Comparison of ENCODE assay signal across 8 cellular contexts in genomic region chr10:102504179-102504975, GRCh38. TPM values are rescaled to one million over a fixed set of nuclear protein-coding genes. Genes with fewer than 3 reads are reported as not detected.
A peak's percentile ranks its signal among the peaks of the same experiment; 100 is the strongest.
DNase-seq lines count a peak whose midpoint lies in the region; TF ChIP-seq lines count a peak whose summit lies in the region.

No MANE protein-coding gene starts in this region.

- H3K36me3 ChIP-seq in urinary bladder (ENCODE audit: insufficient read depth): no peaks in the 10 kb centered on the region

- under 1% methylated on average over 47 of the region's 47 CpGs for WGBS in urinary bladder

- peak overlapping the region; percentile 44 for H3K27ac ChIP-seq in urinary bladder (ENCODE audit: low read depth)

- no peak for TF ChIP-seq CTCF in CD14-positive monocyte (IDR thresholded peaks at IDR 0.05)
- TF ChIP-seq CTCF in nephron progenitor cell (IDR thresholded peaks at IDR 0.05): no peak

- H3K27me3 Mint-ChIP-seq in CD14-positive monocyte (ENCODE audit: low read depth in 3 of 3) (no peaks in the 10 kb centered on the region), nephron progenitor cell (ENCODE audit: low read depth, poor library complexity) (no peaks in the 10 kb centered on the region)

- intact Hi-C loops in CD14-positive monocyte (cut with micrococcal nuclease): loop anchor here (5.0 to 10.0 kb wide), 5 partner anchors 42 to 370 kb away; partner anchors contain the start of genes PPRC1 (in 2 of the 2), ELOVL3 (in 1 of the 2) and WBP1L (in 1 of the 2)

- H3K4me3 Mint-ChIP-seq in CD14-positive monocyte: peak overlapping the region; percentile 94
- no peak overlapping the region for H3K4me3 Mint-ChIP-seq in nephron progenitor cell

- H3K4me1 ChIP-seq in urinary bladder (ENCODE audit: insufficient read depth): peaks cover 2% of the 10 kb centered on the region

- H3K4me1 Mint-ChIP-seq in CD14-positive monocyte (peaks cover 47% of the 10 kb centered on the region), nephron progenitor cell (peaks cover 42% of the 10 kb centered on the region)

- H3K9me3 Mint-ChIP-seq in CD14-positive monocyte (no peaks in the 10 kb centered on the region), nephron progenitor cell (no peaks in the 10 kb centered on the region)

- H3K4me3 ChIP-seq in urinary bladder (ENCODE audit: low read depth, low read length): peak overlapping the region; percentile 96

- peak overlapping the region; percentile 83 to 95 (median 93) for H3K27ac Mint-ChIP-seq in CD14-positive monocyte
- H3K27ac Mint-ChIP-seq in nephron progenitor cell: peak overlapping the region; percentile 95

- H3K36me3 Mint-ChIP-seq in CD14-positive monocyte (peaks cover 21 to 26% of the 10 kb centered on the region in 2 donors), nephron progenitor cell (ENCODE audit: low read depth) (peaks cover 12% of the 10 kb centered on the region)

- DNase-seq in CD14-positive monocyte (ENCODE audit: low spot score): no peak
- DNase-seq in M059J (ENCODE audit: low read depth): peak; percentile 52
- peak; percentile 8 for DNase-seq in activated T-cell treated with anti-CD3 and anti-CD28 coated beads for 1 hour (ENCODE audit: low read depth)
- peak; percentile 30 for DNase-seq in fibroblast of peridontal ligament (ENCODE audit: extremely low read depth)
- DNase-seq in nephron progenitor cell: peak; percentile 67
- no peak for DNase-seq in NCI-H1930 (lab: John Stamatoyannopoulos, UW)
- DNase-seq in NCI-H1048 (lab: John Stamatoyannopoulos, UW): no peak

RNA-seq across cellular contexts. Expression of gene SUFU, which starts 0.6 kb away (rescaled TPM):
- polyA plus RNA-seq in CD14-positive monocyte: 1 to 10 TPM; 3.2 to 5.7 TPM
- total RNA-seq in M059J (2014; rRNA removed; shearing (Covaris generic)): 1.9 and 4.6 TPM in 2 replicates
- 8.1 TPM for total RNA-seq in urinary bladder
- 11.2 TPM for polyA plus RNA-seq in urinary bladder

RNA-seq across cellular contexts. Expression of gene ACTR1A, which starts 1.9 kb away (rescaled TPM):
- polyA plus RNA-seq in CD14-positive monocyte: 10 to 100 TPM; 79.0 to 79.4 TPM
- 120 and 173 TPM in 2 replicates for total RNA-seq in M059J (2014; rRNA removed; shearing (Covaris generic))
- 64.7 TPM for total RNA-seq in urinary bladder
- polyA plus RNA-seq in urinary bladder: 111 TPM

RNA-seq across cellular contexts. Expression of gene C10orf95, which starts 53.0 kb away (rescaled TPM):
- polyA plus RNA-seq in CD14-positive monocyte (not detected), urinary bladder (0.11 TPM)
- not detected in 2 replicates for total RNA-seq in M059J (2014; rRNA removed; shearing (Covaris generic))
- not detected for total RNA-seq in urinary bladder

Comparison
In these comparisons a context has a peak if more than half of its experiments do, and no peak if none do; other contexts are left out.
1. DNase-seq: peak in M059J (single experiment), activated T-cell treated with anti-CD3 and anti-CD28 coated beads for 1 hour (single experiment), fibroblast of peridontal ligament (single experiment) and nephron progenitor cell (single experiment); none in CD14-positive monocyte (single experiment), NCI-H1930 (0 of 2) and NCI-H1048 (single experiment).